Comparison of ENCODE assay signal across 27 cellular contexts in genomic region chr20:47597090-47597489, GRCh38.
"Had no signal": no experiment of that assay in that cellular context is flagged by ENCODE, and none has a peak within 500 bp of the region (broad histone marks: within the 10 kb centered on the region; RNA-seq: fewer than 3 reads in every experiment).

No MANE protein-coding gene starts in this region.

- H3K4me3 ChIP-seq: lower lobe of right lung, ovary, prostate gland, smooth muscle cell, thoracic aorta had no signal

- H3K4me1 Mint-ChIP-seq: nephron progenitor cell had no signal

- DNase-seq: activated CD4-positive, alpha-beta T cell treated with anti-CD3 and anti-CD28 coated beads, Interleukin-2, amount 50 U/mL, for 1 hour; activated CD8-positive, alpha-beta memory T cell treated with anti-CD3 and anti-CD28 coated beads, Interleukin-2, amount 50 U/mL, for 48 hours; activated T-cell treated with anti-CD3 and anti-CD28 coated beads, Interleukin-2, amount 50 U/mL, for 48 hours; anterior cingulate cortex; endodermal cell; foreskin fibroblast; head of caudate nucleus; hippocampal formation; kidney; left colon; lower lobe of right lung; mesendoderm; nephron progenitor cell; ovary; stimulated activated CD4-positive, alpha-beta T cell treated with anti-CD3 and anti-CD28 coated beads, Interleukin-1b, Interleukin-23, amount 100 ng/mL, for 48 hours; stimulated activated naive CD4-positive, alpha-beta T cell treated with Interleukin-2 at 50 U/mL for 16 hours; trophoblast cell had no signal

- H3K27me3 ChIP-seq: neutrophil, ovary had no signal

- H3K4me3 Mint-ChIP-seq: activated naive CD8-positive, alpha-beta T cell; central memory CD8-positive, alpha-beta T cell; dendritic cell treated with granulocyte-macrophage colony-stimulating factor and Interleukin-4, amounts not matched to agents 40 ng/mL and 50 ng/mL, for 4 days; endodermal cell; nephron progenitor cell had no signal

- H3K27ac ChIP-seq: lower lobe of right lung, neutrophil, ovary, prostate gland, thoracic aorta had no signal

- H3K27ac Mint-ChIP-seq: activated naive CD8-positive, alpha-beta T cell; activated T-helper 2 cell treated with anti-CD3 and anti-CD28 coated beads, Interferon-gamma antibody, Interleukin-2, Interleukin-4, amounts not matched to agents 10 μg/mL and 5 μg/mL and 100 μg/mL, durations not matched to agents 14 hours and 24 hours and 36 hours; dendritic cell treated with granulocyte-macrophage colony-stimulating factor and Interleukin-4, amounts not matched to agents 40 ng/mL and 50 ng/mL, for 4 days; endodermal cell; nephron progenitor cell had no signal

- H3K4me1 ChIP-seq: prostate gland had no signal

- H3K27me3 Mint-ChIP-seq: activated naive CD8-positive, alpha-beta T cell; central memory CD8-positive, alpha-beta T cell; dendritic cell treated with granulocyte-macrophage colony-stimulating factor and Interleukin-4, amounts not matched to agents 40 ng/mL and 50 ng/mL, for 4 days had no signal

- H3K9me3 ChIP-seq: lower lobe of right lung, neutrophil, ovary, prostate gland, thoracic aorta had no signal

- H3K4me2 ChIP-seq: smooth muscle cell had no signal

- H3K9me3 Mint-ChIP-seq: activated T-helper 2 cell treated with anti-CD3 and anti-CD28 coated beads, Interferon-gamma antibody, Interleukin-2, Interleukin-4, amounts not matched to agents 10 μg/mL and 5 μg/mL and 100 μg/mL, durations not matched to agents 14 hours and 24 hours and 36 hours; central memory CD8-positive, alpha-beta T cell; dendritic cell treated with granulocyte-macrophage colony-stimulating factor and Interleukin-4, amounts not matched to agents 40 ng/mL and 50 ng/mL, for 4 days; endodermal cell had no signal

- ATAC-seq: activated CD4-positive, CD25-positive, alpha-beta regulatory T cell treated with anti-CD3 and anti-CD28 coated beads, Interleukin-2, amount 50 U/mL, for 24 hours; esophagus mucosa; left colon; lower lobe of right lung had no signal
